Comparison of ENCODE assay signal across 23 cellular contexts in genomic region chr7:54080525-54080924, GRCh38.
DNase-seq lines count a peak whose midpoint lies in the region; ATAC-seq and TF ChIP-seq lines count a peak whose summit lies in the region.
"Had no signal": no experiment of that assay in that cellular context is flagged by ENCODE, and none has a peak within 500 bp of the region (broad histone marks: within the 10 kb centered on the region; RNA-seq: fewer than 3 reads in every experiment).

No MANE protein-coding gene starts in this region.

- no peak overlapping the region for H3K14ac ChIP-seq in trophoblast cell (ENCODE audit: low read length)

- DNase-seq in BE2C (no peak), SK-N-SH (peak; percentile 50), neural progenitor cell (ENCODE audit: low spot score) (no peak), trophoblast cell (no peak), dermis blood vessel endothelial cell (no peak)
- DNase-seq: AML-193; C1 segment of cervical spinal cord; CD4-positive, alpha-beta memory T cell; CD4-positive, CD25-positive, alpha-beta regulatory T cell; CD8-positive, alpha-beta memory T cell; COR-L47; DMS 273 treated with DMSO at 0.1 percent for 48 hours; DMS153; DMS53; DMS79 treated with DMSO at 0.1 percent for 48 hours; GF-D8 had no signal

- CTCF ChIA-PET in SK-N-SH (lab: Yijun Ruan, JAX) = no interaction called here

- no peak overlapping the region for H3K4me3 Mint-ChIP-seq in neural progenitor cell
- H3K4me3 Mint-ChIP-seq: B cell; CD14-positive monocyte; CD4-positive, alpha-beta memory T cell; CD4-positive, CD25-positive, alpha-beta regulatory T cell; CD8-positive, alpha-beta memory T cell had no signal

- TF ChIP-seq CTCF in BE2C (IDR thresholded peaks at IDR 0.05; ENCODE audit: low read depth, low read length) = no peak
- no peak for TF ChIP-seq CTCF in SK-N-SH (IDR thresholded peaks at IDR 0.05)
- no peak for TF ChIP-seq CTCF in neural progenitor cell (IDR thresholded peaks at IDR 0.05)

- H3K36me3 ChIP-seq in BE2C (no peaks in the 10 kb centered on the region), SK-N-SH (replicated peaks in 1 of 2; ENCODE audit: control insufficient read depth in 1 of 2, insufficient read depth in 2 of 2, low read length in 1 of 2) (no peaks in the 10 kb centered on the region), neural progenitor cell (no peaks in the 10 kb centered on the region), trophoblast cell (ENCODE audit: control insufficient read depth in 1 of 2, insufficient read depth in 2 of 2, low read length in 2 of 2) (no peaks in the 10 kb centered on the region)
- H3K36me3 ChIP-seq: BLaER1 had no signal

- H3K9me3 ChIP-seq in BE2C (no peaks in the 10 kb centered on the region), SK-N-SH (peaks cover 11% of the 10 kb centered on the region; the same call in 1 of the 2 replicates), neural progenitor cell (ENCODE audit: low read depth) (no peaks in the 10 kb centered on the region), trophoblast cell (ENCODE audit: insufficient read depth, low read depth, low read length) (no peaks in the 10 kb centered on the region)
- H3K9me3 ChIP-seq: A549, BLaER1 had no signal

- H3K4ac ChIP-seq in trophoblast cell (ENCODE audit: low read depth, low read length) = no peak overlapping the region

- H3K79me1 ChIP-seq in trophoblast cell (ENCODE audit: low read length) = no peaks in the 10 kb centered on the region

- H2AFZ ChIP-seq in SK-N-SH (ENCODE audit: low read depth) (no peak overlapping the region), neural progenitor cell (replicated peaks) (peak overlapping the region; percentile 67), trophoblast cell (ENCODE audit: insufficient read depth, low read length, poor library complexity) (no peak overlapping the region)

- peak overlapping the region; percentile 32 for H3K4me3 ChIP-seq in BE2C (ENCODE audit: low read depth, low read length)
- H3K4me3 ChIP-seq in SK-N-SH (ENCODE audit: low read depth in 2 of 2, low read length in 1 of 2) = no peak overlapping the region
- no peak overlapping the region for H3K4me3 ChIP-seq in neural progenitor cell
- no peak overlapping the region for H3K4me3 ChIP-seq in trophoblast cell (ENCODE audit: low read depth, low read length)
- H3K4me3 ChIP-seq: A549, BLaER1 had no signal

- no peak overlapping the region for H3K18ac ChIP-seq in trophoblast cell (ENCODE audit: low read length)

- no peaks in the 10 kb centered on the region for H3K9me2 ChIP-seq in SK-N-SH

- peak in 1 of 2 experiments; percentile 95; a peak in 2 of 4 replicates for TF ChIP-seq EP300 in SK-N-SH (IDR thresholded peaks at IDR 0.05; ENCODE audit: borderline replicate concordance in 1 of 2, low read depth in 1 of 2, low read length in 1 of 2)

- no peak overlapping the region for H3K23ac ChIP-seq in trophoblast cell (ENCODE audit: low read length)

- H4K8ac ChIP-seq in trophoblast cell (ENCODE audit: low read depth, low read length) = no peak overlapping the region

- peak overlapping the region in 1 of 2 experiments; percentile 81; a peak in 2 of 4 replicates for H3K27ac ChIP-seq in SK-N-SH (ENCODE audit: low read depth in 2 of 2, low read length in 1 of 2)
- H3K27ac ChIP-seq in neural progenitor cell = no peak overlapping the region
- H3K27ac ChIP-seq in trophoblast cell (ENCODE audit: low read depth, low read length) = peak overlapping the region; percentile 61
- H3K27ac ChIP-seq: 22Rv1, A549, BLaER1 had no signal

- no peaks in the 10 kb centered on the region for H3K27me3 ChIP-seq in BE2C
- no peaks in the 10 kb centered on the region for H3K27me3 ChIP-seq in SK-N-SH (ENCODE audit: insufficient read depth)
- H3K27me3 ChIP-seq in neural progenitor cell = no peaks in the 10 kb centered on the region
- no peaks in the 10 kb centered on the region for H3K27me3 ChIP-seq in trophoblast cell (ENCODE audit: insufficient read depth, low read length)
- H3K27me3 ChIP-seq: BLaER1 had no signal

- ATAC-seq in GM21390 (IDR thresholded peaks at IDR 0.05; ENCODE audit: unreplicated experiment) (no peak), GM18511 (IDR thresholded peaks at IDR 0.05; ENCODE audit: unreplicated experiment) (no peak)
- ATAC-seq: A549 had no signal

- no peak overlapping the region for H3K4me2 ChIP-seq in SK-N-SH
- no peak overlapping the region for H3K4me2 ChIP-seq in neural progenitor cell
- no peak overlapping the region for H3K4me2 ChIP-seq in trophoblast cell (ENCODE audit: low read length)
- H3K4me2 ChIP-seq: A549, BLaER1 had no signal

- H3K79me2 ChIP-seq in SK-N-SH (ENCODE audit: insufficient read depth) (no peaks in the 10 kb centered on the region), neural progenitor cell (ENCODE audit: low read depth) (no peaks in the 10 kb centered on the region), trophoblast cell (ENCODE audit: control insufficient read depth, insufficient read depth, low read length, poor library complexity) (no peaks in the 10 kb centered on the region)

- no peaks in the 10 kb centered on the region for H3F3A ChIP-seq in SK-N-SH (replicated peaks; ENCODE audit: insufficient read depth)
- no peaks in the 10 kb centered on the region for H3F3A ChIP-seq in neural progenitor cell (ENCODE audit: low read depth)

- H4K20me1 ChIP-seq in SK-N-SH (ENCODE audit: insufficient read depth) (no peaks in the 10 kb centered on the region), neural progenitor cell (ENCODE audit: low read depth) (no peaks in the 10 kb centered on the region)
- H4K20me1 ChIP-seq: BLaER1 had no signal

- H3K27ac Mint-ChIP-seq in neural progenitor cell = no peak overlapping the region
- H3K27ac Mint-ChIP-seq: B cell; CD14-positive monocyte; CD4-positive, alpha-beta memory T cell; CD4-positive, CD25-positive, alpha-beta regulatory T cell; CD8-positive, alpha-beta memory T cell had no signal

- H3K4me1 ChIP-seq in BE2C (peaks cover 22% of the 10 kb centered on the region), SK-N-SH (ENCODE audit: control insufficient read depth in 1 of 2, insufficient read depth in 2 of 2, low read depth in 1 of 2, low read length in 1 of 2) (peaks cover 0 to 29% of the 10 kb centered on the region in 2 experiments; a peak in 2 of 4 replicates), neural progenitor cell (no peaks in the 10 kb centered on the region), trophoblast cell (ENCODE audit: control insufficient read depth in 1 of 2, insufficient read depth in 2 of 2, low read length in 2 of 2) (peaks cover 0 to 5% of the 10 kb centered on the region in 2 experiments)
- H3K4me1 ChIP-seq: A549, BLaER1 had no signal

- POLR2A ChIA-PET in SK-N-SH (lab: Yijun Ruan, JAX) = no interaction called here

- H2AK5ac ChIP-seq in trophoblast cell (ENCODE audit: low read length) = no peak overlapping the region

- no peak overlapping the region for H4K91ac ChIP-seq in trophoblast cell (ENCODE audit: low read depth, low read length)

- no peak overlapping the region for H2BK5ac ChIP-seq in trophoblast cell (ENCODE audit: low read depth, low read length, poor library complexity)

- no peak overlapping the region for H2BK120ac ChIP-seq in trophoblast cell (ENCODE audit: insufficient read depth, low read length, poor library complexity)

- TF ChIP-seq RAD21 in SK-N-SH (IDR thresholded peaks at IDR 0.05; ENCODE audit: low read length) = no peak; the same call in 1 of the 2 replicates

- no peak overlapping the region for H4K12ac ChIP-seq in trophoblast cell (ENCODE audit: low read depth, low read length)

- H3K4me1 Mint-ChIP-seq in neural progenitor cell = no peaks in the 10 kb centered on the region
- H3K4me1 Mint-ChIP-seq: B cell; CD14-positive monocyte; CD4-positive, alpha-beta memory T cell; CD4-positive, CD25-positive, alpha-beta regulatory T cell; CD8-positive, alpha-beta memory T cell had no signal

- H3K36me3 Mint-ChIP-seq in neural progenitor cell = no peaks in the 10 kb centered on the region
- H3K36me3 Mint-ChIP-seq: CD14-positive monocyte; CD4-positive, alpha-beta memory T cell; CD4-positive, CD25-positive, alpha-beta regulatory T cell; CD8-positive, alpha-beta memory T cell had no signal

- 4% methylated on average over 2 of the region's 2 CpGs for WGBS in SK-N-SH (ENCODE audit: low lambda C conversion rate)
- WGBS in trophoblast cell (ENCODE audit: extremely low coverage, insufficient coverage, insufficient read length) = no CpG with 5 or more reads among the region's 2 CpGs

- H3K9me3 Mint-ChIP-seq in neural progenitor cell = no peaks in the 10 kb centered on the region

- no peaks in the 10 kb centered on the region for H3K27me3 Mint-ChIP-seq in neural progenitor cell (ENCODE audit: insufficient read depth, low read depth)
- H3K27me3 Mint-ChIP-seq: B cell; CD4-positive, alpha-beta memory T cell; CD4-positive, CD25-positive, alpha-beta regulatory T cell; CD8-positive, alpha-beta memory T cell had no signal

- no peak overlapping the region for H3K9ac ChIP-seq in SK-N-SH
- H3K9ac ChIP-seq in neural progenitor cell = no peak overlapping the region
- H3K9ac ChIP-seq in trophoblast cell (ENCODE audit: low read length) = no peak overlapping the region
- H3K9ac ChIP-seq: BLaER1 had no signal

- no peak overlapping the region for H2BK12ac ChIP-seq in trophoblast cell (ENCODE audit: low read length)

TF ChIP-seq in SK-N-SH, 30 proteins besides CTCF, POLR2A, EP300 and RAD21 (continues in another document):
- TF ChIP-seq USF2 (IDR thresholded peaks at IDR 0.05; ENCODE audit: borderline replicate concordance, low read depth, low read length) = no peak
- TF ChIP-seq JUND (IDR thresholded peaks at IDR 0.05) = no peak
- TF ChIP-seq FOXM1 (IDR thresholded peaks at IDR 0.05; ENCODE audit: low read depth) = no peak
- no peak for TF ChIP-seq USF1 (IDR thresholded peaks at IDR 0.05; ENCODE audit: borderline replicate concordance, low read depth)
- TF ChIP-seq RCOR1 (IDR thresholded peaks at IDR 0.05; ENCODE audit: low read length) = peak; percentile 99
- no peak for TF ChIP-seq SMC3 (IDR thresholded peaks at IDR 0.05; ENCODE audit: low read depth, low read length)
- TF ChIP-seq FOXJ3 (CRISPR knock-in tag; IDR thresholded peaks at IDR 0.05) = peak; percentile 86
- TF ChIP-seq POLR2AphosphoS5 (IDR thresholded peaks at IDR 0.05; ENCODE audit: low read depth, low read length) = 0 out of 2 replicates have a peak, but pooled peaks have one; percentile 25
